19 cellular contexts compared by ENCODE assay signal in the genomic region with DNA sequence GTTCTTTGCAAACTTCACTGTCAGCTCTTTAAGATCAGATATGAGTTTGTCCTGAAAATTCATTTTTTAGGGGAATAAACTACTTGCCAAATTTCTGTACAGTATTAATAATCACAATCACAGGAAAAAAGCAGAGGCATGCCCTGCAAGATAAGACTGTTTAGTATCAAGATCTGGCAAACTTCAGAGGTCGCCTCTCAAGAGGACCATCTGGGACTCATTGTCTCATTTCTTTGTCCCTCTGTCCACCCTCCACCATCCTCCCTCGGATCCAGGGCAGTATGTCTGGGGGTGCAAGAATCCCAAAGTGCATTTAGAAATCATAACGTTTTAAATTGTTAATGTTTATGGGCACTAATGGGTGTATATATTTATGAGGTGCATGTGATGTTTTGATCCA.
DNase-seq lines count a peak whose midpoint lies in the region; ATAC-seq and TF ChIP-seq lines count a peak whose summit lies in the region.
"Had no signal": no experiment of that assay in that cellular context is flagged by ENCODE, and none has a peak within 500 bp of the region (broad histone marks: within the 10 kb centered on the region; RNA-seq: fewer than 3 reads in every experiment).

No MANE protein-coding gene starts in this region.

- no peak overlapping the region for H3K4me3 ChIP-seq in fibroblast of the aortic adventitia (ENCODE audit: low read depth, low read length)
- H3K4me3 ChIP-seq in spleen: no peak overlapping the region
- H3K4me3 ChIP-seq: A549, GM23248 had no signal

- peak overlapping the region in 6 of 8 donors; percentile 26 to 78 (median 66) for H3K27ac ChIP-seq in spleen
- H3K27ac ChIP-seq: A549, GM23248 had no signal

- no peaks in the 10 kb centered on the region for H3K9me3 ChIP-seq in spleen
- H3K9me3 ChIP-seq: A549, BE2C, Caco-2 had no signal

- H3K27me3 ChIP-seq in spleen (replicated peaks in 1 of 7): no peaks in the 10 kb centered on the region

- DNase-seq in left ventricle myocardium superior: no peak
- DNase-seq in cardiac septum (ENCODE audit: low spot score): no peak
- DNase-seq in fibroblast of the aortic adventitia (ENCODE audit: low read depth): peak; percentile 8
- DNase-seq in spleen: no peak
- DNase-seq in GM19240 (ENCODE audit: insufficient read length, low spot score): no peak
- no peak for DNase-seq in cerebellar nuclear complex (lab: John Stamatoyannopoulos, UW)
- DNase-seq: 8988T; ACHN; AML-193; BE2C; C1 segment of cervical spinal cord; Caco-2; CD4-positive, alpha-beta memory T cell; DMS153; DND-41; GM23248; H7; HCEC 1CT had no signal

- no peak for TF ChIP-seq POLR2A in spleen (IDR thresholded peaks at IDR 0.05)

- no peak for TF ChIP-seq CTCF in fibroblast of the aortic adventitia (IDR thresholded peaks at IDR 0.05; ENCODE audit: insufficient read depth, low read length)
- TF ChIP-seq CTCF in spleen (IDR thresholded peaks at IDR 0.05 in 8 of 11, conservative IDR thresholded peaks at IDR 0.05 in 3 of 11): no peak

- 50 to 74% (median 62%) methylated on average over 3 of the region's 3 CpGs for WGBS in spleen, 5 donors

- peak; percentile 36 for ATAC-seq in left ventricle myocardium superior
- ATAC-seq: A549 had no signal

- peaks cover 0 to 18% (median 9%) of the 10 kb centered on the region in 6 donors for H3K4me1 ChIP-seq in spleen
- H3K4me1 ChIP-seq: A549, BE2C, Caco-2 had no signal

- intact Hi-C loops in left ventricle myocardium superior (cut with micrococcal nuclease): no loop called here
- intact Hi-C loops in cardiac septum (cut with DNase I): no loop called here
- intact Hi-C loops in spleen (cut with DNase I; ENCODE audit: low total_unique reads): no loop called here

- no peaks in the 10 kb centered on the region for H3K36me3 ChIP-seq in spleen
- H3K36me3 ChIP-seq: BE2C had no signal
